Comparison of ENCODE assay signal across 1 cellular context in the genomic region with DNA sequence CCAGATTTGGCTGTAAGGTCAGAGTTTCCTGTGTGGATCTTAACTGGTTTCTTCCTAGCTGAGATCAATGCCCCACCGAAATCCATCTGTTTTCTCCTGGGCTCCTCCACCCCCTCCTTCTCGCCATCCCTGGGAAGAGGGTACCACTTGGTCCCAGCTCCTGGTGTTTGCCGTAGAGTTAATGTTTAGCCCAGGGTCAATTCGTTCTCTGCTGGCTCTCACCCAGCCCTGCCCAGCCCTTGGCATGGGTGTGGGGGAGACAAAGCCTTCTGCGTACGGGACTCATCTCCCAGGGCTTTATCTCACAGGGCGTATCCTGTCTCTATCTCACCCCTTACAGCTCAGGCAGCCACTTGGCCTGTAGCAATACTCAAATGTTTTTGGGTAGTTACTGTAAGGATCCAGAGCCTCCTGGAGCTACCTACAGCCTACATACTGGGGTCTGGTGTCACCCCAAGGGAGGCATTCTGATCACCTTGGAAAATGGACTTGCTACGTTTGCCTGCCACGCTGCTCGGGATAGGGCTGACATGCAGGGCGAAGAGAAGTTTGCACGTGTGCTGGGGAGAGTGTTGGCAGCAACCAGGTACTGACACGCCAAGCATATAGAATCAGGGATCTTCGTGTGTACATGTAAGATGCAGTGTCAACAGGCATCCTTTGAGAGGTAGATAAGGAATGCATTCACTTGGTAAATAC.
TF ChIP-seq lines count a peak whose summit lies in the region.

No MANE protein-coding gene starts in this region.

TF ChIP-seq in HepG2, 621 proteins besides CTCF, POLR2A, EP300 and RAD21 (continued from another document):
- TF ChIP-seq ZNF687 (CRISPR knock-in tag; IDR thresholded peaks at IDR 0.05): no peak
- TF ChIP-seq NR2F6 (IDR thresholded peaks at IDR 0.05): no peak
- 0 out of 2 replicates have a peak, but pooled peaks have one; percentile 10 for TF ChIP-seq NR2F6 (CRISPR knock-in tag; IDR thresholded peaks at IDR 0.05)
- TF ChIP-seq JDP2 (CRISPR knock-in tag; IDR thresholded peaks at IDR 0.05; ENCODE audit: borderline replicate concordance): no peak
- no peak for TF ChIP-seq TARDBP (CRISPR knock-in tag; IDR thresholded peaks at IDR 0.05)
- TF ChIP-seq ZNF431 (CRISPR knock-in tag; IDR thresholded peaks at IDR 0.05; ENCODE audit: borderline replicate concordance, low read depth): no peak
- no peak for TF ChIP-seq ZNF451 (CRISPR knock-in tag; IDR thresholded peaks at IDR 0.05)
- TF ChIP-seq ZNF30 (CRISPR knock-in tag; IDR thresholded peaks at IDR 0.05): no peak
- TF ChIP-seq SMARCC2 (IDR thresholded peaks at IDR 0.05): no peak
- TF ChIP-seq PITX1 (CRISPR knock-in tag; IDR thresholded peaks at IDR 0.05): peak; percentile 29; the same call in 1 of the 2 replicates
- TF ChIP-seq FOXA1 (IDR thresholded peaks at IDR 0.05): no peak
- TF ChIP-seq FOXA1 (CRISPR knock-in tag; IDR thresholded peaks at IDR 0.05): peak; percentile 40; the same call in 1 of the 2 replicates
- TF ChIP-seq ZXDC (CRISPR knock-in tag; IDR thresholded peaks at IDR 0.05): no peak
- no peak for TF ChIP-seq FOXP1 (IDR thresholded peaks at IDR 0.05)
- TF ChIP-seq FOXP1 (CRISPR knock-in tag; IDR thresholded peaks at IDR 0.05): no peak
- 0 out of 2 replicates have a peak, but pooled peaks have one; percentile 41 for TF ChIP-seq FOXA3 (CRISPR knock-in tag; IDR thresholded peaks at IDR 0.05)
- TF ChIP-seq, protein P1, sequence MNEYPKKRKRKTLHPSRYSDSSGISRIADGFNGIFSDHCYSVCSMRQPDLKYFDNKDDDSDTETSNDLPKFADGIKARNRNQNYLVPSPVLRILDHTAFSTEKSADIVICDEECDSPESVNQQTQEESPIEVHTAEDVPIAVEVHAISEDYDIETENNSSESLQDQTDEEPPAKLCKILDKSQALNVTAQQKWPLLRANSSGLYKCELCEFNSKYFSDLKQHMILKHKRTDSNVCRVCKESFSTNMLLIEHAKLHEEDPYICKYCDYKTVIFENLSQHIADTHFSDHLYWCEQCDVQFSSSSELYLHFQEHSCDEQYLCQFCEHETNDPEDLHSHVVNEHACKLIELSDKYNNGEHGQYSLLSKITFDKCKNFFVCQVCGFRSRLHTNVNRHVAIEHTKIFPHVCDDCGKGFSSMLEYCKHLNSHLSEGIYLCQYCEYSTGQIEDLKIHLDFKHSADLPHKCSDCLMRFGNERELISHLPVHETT (CRISPR knock-in tag; conservative IDR thresholded peaks at IDR 0.05): no peak
- no peak for TF ChIP-seq NFE2L2 (IDR thresholded peaks at IDR 0.05; ENCODE audit: low read length)
- TF ChIP-seq, protein P2, sequence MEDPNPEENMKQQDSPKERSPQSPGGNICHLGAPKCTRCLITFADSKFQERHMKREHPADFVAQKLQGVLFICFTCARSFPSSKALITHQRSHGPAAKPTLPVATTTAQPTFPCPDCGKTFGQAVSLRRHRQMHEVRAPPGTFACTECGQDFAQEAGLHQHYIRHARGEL (CRISPR knock-in tag; IDR thresholded peaks at IDR 0.05): no peak
- TF ChIP-seq, protein P3, sequence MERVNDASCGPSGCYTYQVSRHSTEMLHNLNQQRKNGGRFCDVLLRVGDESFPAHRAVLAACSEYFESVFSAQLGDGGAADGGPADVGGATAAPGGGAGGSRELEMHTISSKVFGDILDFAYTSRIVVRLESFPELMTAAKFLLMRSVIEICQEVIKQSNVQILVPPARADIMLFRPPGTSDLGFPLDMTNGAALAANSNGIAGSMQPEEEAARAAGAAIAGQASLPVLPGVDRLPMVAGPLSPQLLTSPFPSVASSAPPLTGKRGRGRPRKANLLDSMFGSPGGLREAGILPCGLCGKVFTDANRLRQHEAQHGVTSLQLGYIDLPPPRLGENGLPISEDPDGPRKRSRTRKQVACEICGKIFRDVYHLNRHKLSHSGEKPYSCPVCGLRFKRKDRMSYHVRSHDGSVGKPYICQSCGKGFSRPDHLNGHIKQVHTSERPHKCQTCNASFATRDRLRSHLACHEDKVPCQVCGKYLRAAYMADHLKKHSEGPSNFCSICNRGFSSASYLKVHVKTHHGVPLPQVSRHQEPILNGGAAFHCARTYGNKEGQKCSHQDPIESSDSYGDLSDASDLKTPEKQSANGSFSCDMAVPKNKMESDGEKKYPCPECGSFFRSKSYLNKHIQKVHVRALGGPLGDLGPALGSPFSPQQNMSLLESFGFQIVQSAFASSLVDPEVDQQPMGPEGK (CRISPR knock-in tag; IDR thresholded peaks at IDR 0.05): no peak
- TF ChIP-seq HNF1A (IDR thresholded peaks at IDR 0.05; ENCODE audit: low read depth): peak; percentile 87
- peak; percentile 89; the same call in 1 of the 2 replicates for TF ChIP-seq HNF1A (CRISPR knock-in tag; IDR thresholded peaks at IDR 0.05; ENCODE audit: borderline replicate concordance)
- TF ChIP-seq SOX13 (IDR thresholded peaks at IDR 0.05): no peak
- peak in 1 of 2 experiments; percentile 46; a peak in 2 of 4 replicates for TF ChIP-seq SOX13 (CRISPR knock-in tag; conservative IDR thresholded peaks at IDR 0.05 in 1 of 2, IDR thresholded peaks at IDR 0.05 in 1 of 2)
- TF ChIP-seq ZNF33B (CRISPR knock-in tag; IDR thresholded peaks at IDR 0.05): no peak
- no peak for TF ChIP-seq HMGXB4 (CRISPR knock-in tag; IDR thresholded peaks at IDR 0.05; ENCODE audit: borderline replicate concordance in 1 of 2, low read depth in 1 of 2)
- TF ChIP-seq FLYWCH1 (CRISPR knock-in tag; IDR thresholded peaks at IDR 0.05): no peak
